ENCODE assay signal across 10 cellular contexts in the genomic region with DNA sequence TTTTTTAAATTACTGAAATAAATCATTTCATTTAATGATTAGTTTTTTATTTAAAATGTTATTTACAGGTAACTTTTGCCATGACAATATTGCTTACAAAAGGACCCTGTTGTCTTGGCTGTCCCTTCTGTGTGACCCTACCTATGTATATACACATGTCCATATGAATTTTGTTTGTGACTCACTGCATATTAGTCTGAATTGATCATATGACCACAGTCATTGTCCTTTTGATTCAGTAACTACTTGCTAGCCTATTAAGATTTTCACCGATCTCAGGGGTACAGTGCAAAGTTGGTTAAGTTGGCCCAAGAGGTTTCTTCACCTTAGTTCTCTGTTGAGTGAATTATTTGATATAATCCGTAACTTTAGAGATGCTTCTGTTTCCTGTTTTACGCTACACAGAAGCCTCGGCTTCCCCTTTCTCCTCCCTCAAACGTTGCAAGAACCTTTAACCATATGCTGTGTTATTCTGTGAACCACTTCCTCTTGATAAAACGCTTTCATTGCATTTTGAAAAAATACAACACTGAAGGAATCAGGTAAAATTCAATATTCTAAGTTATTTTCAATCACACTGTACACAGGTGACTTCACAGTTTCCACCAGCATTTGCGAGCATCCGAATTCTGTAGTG. TPM values are rescaled to one million over a fixed set of nuclear protein-coding genes. Genes with fewer than 3 reads are reported as not detected.
A peak's percentile ranks its signal among the peaks of the same experiment; 100 is the strongest.
DNase-seq lines count a peak whose midpoint lies in the region; ATAC-seq and TF ChIP-seq lines count a peak whose summit lies in the region.
"Had no signal": no experiment of that assay in that cellular context is flagged by ENCODE, and none has a peak within 500 bp of the region (broad histone marks: within the 10 kb centered on the region; RNA-seq: fewer than 3 reads in every experiment).

No MANE protein-coding gene starts in this region.

- no peaks in the 10 kb centered on the region for H3K36me3 ChIP-seq in endodermal cell (ENCODE audit: control insufficient read depth, insufficient read depth, low read length)

- DNase-seq in activated CD4-positive, alpha-beta T cell treated with anti-CD3 and anti-CD28 coated beads for 36 hours = peak; percentile 32
- no peak for DNase-seq in activated CD4-positive, alpha-beta T cell treated with anti-CD3 and anti-CD28 coated beads, Interleukin-2, amount 50 U/mL, for 4 hours
- peak in 29 of 34 experiments; percentile 26 to 79 (median 55) for DNase-seq in T-cell
- no peak for DNase-seq in stimulated activated effector memory CD8-positive, alpha-beta T cell treated with anti-CD3 and anti-CD28 coated beads, Interleukin-12 subunit alpha, Interleukin-12 subunit beta, amount 100 ng/mL, for 72 hours (ENCODE audit: low spot score in 2 of 2)
- DNase-seq in endodermal cell = no peak
- DNase-seq in NCI-H146 treated with DMSO at 0.1 percent for 48 hours (lab: John Stamatoyannopoulos, UW; ENCODE audit: unreplicated experiment) = no peak

- peak; percentile 20 for ATAC-seq in activated CD4-positive, alpha-beta T cell treated with anti-CD3 and anti-CD28 coated beads for 36 hours
- ATAC-seq in HG03060 (IDR thresholded peaks at IDR 0.05; ENCODE audit: low read depth, unreplicated experiment) = peak; percentile 54
- peak; percentile 81 to 88 (median 82) for ATAC-seq in T-cell (replicated peaks in 1 of 4)
- ATAC-seq in stimulated activated effector memory CD8-positive, alpha-beta T cell treated with anti-CD3 and anti-CD28 coated beads, Interleukin-12 subunit alpha, Interleukin-12 subunit beta, amount 100 ng/mL, for 72 hours = peak; percentile 63
- no peak for ATAC-seq in GM19467 (IDR thresholded peaks at IDR 0.05; ENCODE audit: unreplicated experiment)

- no peaks in the 10 kb centered on the region for H3K4me1 ChIP-seq in endodermal cell (ENCODE audit: control insufficient read depth, insufficient read depth, low read length)

- WGBS in endodermal cell (ENCODE audit: insufficient coverage in 1 of 2, insufficient read length in 1 of 2), 2 experiments = 91 to 95% methylated on average over 6 to 8 of the region's 8 CpGs

- intact Hi-C loops in activated CD4-positive, alpha-beta T cell treated with anti-CD3 and anti-CD28 coated beads for 36 hours (cut with DNase I, micrococcal nuclease) = loop anchor here in 1 of 2 experiments (10.0 kb wide), 1 partner anchor 1023 kb away; a partner anchor contains a TSS

- H3K27ac ChIP-seq in endodermal cell (ENCODE audit: low read depth, low read length) = no peak overlapping the region

- CTCF ChIA-PET in activated CD4-positive, alpha-beta T cell treated with anti-CD3 and anti-CD28 coated beads for 36 hours (lab: Charles Lee) = no interaction called here
- CTCF ChIA-PET in T-cell (lab: Charles Lee) = no interaction called here

- TF ChIP-seq CTCF in endodermal cell (conservative IDR thresholded peaks at IDR 0.05) = no peak

- H3K27me3 ChIP-seq in endodermal cell (ENCODE audit: control insufficient read depth, insufficient read depth, low read length, poor library complexity, severe bottlenecking) = no peaks in the 10 kb centered on the region

- no peaks in the 10 kb centered on the region for H3K27me3 Mint-ChIP-seq in activated CD4-positive, alpha-beta T cell treated with anti-CD3 and anti-CD28 coated beads for 36 hours
- H3K27me3 Mint-ChIP-seq in T-cell (no peaks in the 10 kb centered on the region), endodermal cell (ENCODE audit: insufficient read depth) (no peaks in the 10 kb centered on the region)

- peaks cover 24% of the 10 kb centered on the region for H3K36me3 Mint-ChIP-seq in activated CD4-positive, alpha-beta T cell treated with anti-CD3 and anti-CD28 coated beads for 36 hours (ENCODE audit: low read depth)
- H3K36me3 Mint-ChIP-seq in T-cell = peaks cover 20% of the 10 kb centered on the region
- H3K36me3 Mint-ChIP-seq in stimulated activated effector memory CD8-positive, alpha-beta T cell treated with anti-CD3 and anti-CD28 coated beads, Interleukin-12 subunit alpha, Interleukin-12 subunit beta, amount 100 ng/mL, for 72 hours = peaks cover 37% of the 10 kb centered on the region
- no peaks in the 10 kb centered on the region for H3K36me3 Mint-ChIP-seq in endodermal cell (ENCODE audit: low read depth)

- peaks cover under 1% of the 10 kb centered on the region for H3K9me3 Mint-ChIP-seq in activated CD4-positive, alpha-beta T cell treated with anti-CD3 and anti-CD28 coated beads for 36 hours (ENCODE audit: low read depth)
- H3K9me3 Mint-ChIP-seq in T-cell = no peaks in the 10 kb centered on the region
- H3K9me3 Mint-ChIP-seq in stimulated activated effector memory CD8-positive, alpha-beta T cell treated with anti-CD3 and anti-CD28 coated beads, Interleukin-12 subunit alpha, Interleukin-12 subunit beta, amount 100 ng/mL, for 72 hours = no peaks in the 10 kb centered on the region
- no peaks in the 10 kb centered on the region for H3K9me3 Mint-ChIP-seq in endodermal cell

- peak overlapping the region; percentile 72 for H3K4me3 Mint-ChIP-seq in activated CD4-positive, alpha-beta T cell treated with anti-CD3 and anti-CD28 coated beads for 36 hours
- H3K4me3 Mint-ChIP-seq in T-cell (peak overlapping the region; percentile 59 to 68 (median 60)), endodermal cell (no peak overlapping the region)
- H3K4me3 Mint-ChIP-seq in stimulated activated effector memory CD8-positive, alpha-beta T cell treated with anti-CD3 and anti-CD28 coated beads, Interleukin-12 subunit alpha, Interleukin-12 subunit beta, amount 100 ng/mL, for 72 hours = peak overlapping the region; percentile 70

- POLR2A ChIA-PET in activated CD4-positive, alpha-beta T cell treated with anti-CD3 and anti-CD28 coated beads for 36 hours (lab: Charles Lee) = no interaction called here
- POLR2A ChIA-PET in T-cell (lab: Charles Lee) = interaction anchor here (0.5 to 1.0 kb wide), 3 partner anchors 13 to 40 kb away, joined by 3 to 25 read pairs (median 6); no protein-coding TSS in a partner anchor

- peak overlapping the region; percentile 95 for H3K27ac Mint-ChIP-seq in activated CD4-positive, alpha-beta T cell treated with anti-CD3 and anti-CD28 coated beads for 36 hours
- H3K27ac Mint-ChIP-seq in T-cell (peak overlapping the region; percentile 90), endodermal cell (no peak overlapping the region)
- peak overlapping the region; percentile 88 for H3K27ac Mint-ChIP-seq in stimulated activated effector memory CD8-positive, alpha-beta T cell treated with anti-CD3 and anti-CD28 coated beads, Interleukin-12 subunit alpha, Interleukin-12 subunit beta, amount 100 ng/mL, for 72 hours

- no peak overlapping the region for H3K4me3 ChIP-seq in endodermal cell (ENCODE audit: low read length)

- no peaks in the 10 kb centered on the region for H3K9me3 ChIP-seq in endodermal cell (ENCODE audit: control insufficient read depth, low read length)

- H3K4me1 Mint-ChIP-seq in activated CD4-positive, alpha-beta T cell treated with anti-CD3 and anti-CD28 coated beads for 36 hours = peaks cover 79% of the 10 kb centered on the region
- H3K4me1 Mint-ChIP-seq in T-cell (peaks cover 78 to 83% (median 82%) of the 10 kb centered on the region in 3 donors), endodermal cell (no peaks in the 10 kb centered on the region)
- H3K4me1 Mint-ChIP-seq in stimulated activated effector memory CD8-positive, alpha-beta T cell treated with anti-CD3 and anti-CD28 coated beads, Interleukin-12 subunit alpha, Interleukin-12 subunit beta, amount 100 ng/mL, for 72 hours = peaks cover 69% of the 10 kb centered on the region

- no peak overlapping the region for H3K9ac ChIP-seq in endodermal cell (ENCODE audit: extremely low read depth, low read length, poor library complexity, severe bottlenecking)

RNA-seq across cellular contexts. Expression of a gene that starts 43.9 kb away (rescaled TPM):
- total RNA-seq in activated CD4-positive, alpha-beta T cell treated with anti-CD3 and anti-CD28 coated beads for 36 hours = 10 to 100 TPM; 53.3 to 66.4 TPM
- 100 to 1,000 TPM in 1 of 5 donors, 10 to 100 TPM in 4; 86.5 to 102 (median 88.4) TPM for total RNA-seq in T-cell
- under 1 TPM; 0.24 TPM for total RNA-seq in endodermal cell
- not detected for polyA plus RNA-seq in endodermal cell (2013, experiment 1 of 2)
- not detected for polyA plus RNA-seq in endodermal cell (2013, experiment 2 of 2)
- total RNA-seq: A172, myocyte had no signal

Comparison
In these comparisons a context has a peak if more than half of its experiments do, and no peak if none do; other contexts are left out.
1. DNase-seq: peak in activated CD4-positive, alpha-beta T cell treated with anti-CD3 and anti-CD28 coated beads for 36 hours (single experiment) and T-cell (29 of 34); none in activated CD4-positive, alpha-beta T cell treated with anti-CD3 and anti-CD28 coated beads, Interleukin-2, amount 50 U/mL, for 4 hours (0 of 2), stimulated activated effector memory CD8-positive, alpha-beta T cell treated with anti-CD3 and anti-CD28 coated beads, Interleukin-12 subunit alpha, Interleukin-12 subunit beta, amount 100 ng/mL, for 72 hours (0 of 2), endodermal cell (single experiment) and NCI-H146 treated with DMSO at 0.1 percent for 48 hours (single experiment).
2. RNA of a gene that starts 43.9 kb away (total RNA-seq): 86.5 to 102 TPM in T-cell and 53.3 to 66.4 TPM in activated CD4-positive, alpha-beta T cell treated with anti-CD3 and anti-CD28 coated beads for 36 hours; 0.24 TPM in endodermal cell; every median in the first group is over 10 times any median in the second.